4 cellular contexts compared by ENCODE assay signal in the genomic region with DNA sequence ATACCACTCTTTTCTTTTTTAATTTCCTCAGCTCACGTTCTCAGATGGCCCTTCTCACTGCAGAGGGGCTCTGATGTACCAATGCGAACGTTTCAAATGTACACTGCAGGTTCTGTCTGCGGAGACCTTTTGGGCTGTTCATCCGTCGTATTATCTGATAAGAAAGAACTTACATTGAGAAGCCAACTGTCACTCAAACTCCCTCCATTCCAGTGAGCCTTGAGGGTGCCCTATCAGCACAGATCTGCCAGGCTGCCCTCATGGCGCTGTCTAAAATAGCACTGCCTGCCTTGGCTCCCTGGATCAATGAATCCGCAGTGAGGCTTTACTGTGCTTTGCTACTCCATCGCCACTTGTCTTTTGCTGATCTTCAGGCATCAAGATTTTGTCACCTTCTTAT.
A peak's percentile ranks its signal among the peaks of the same experiment; 100 is the strongest.
TF ChIP-seq lines count a peak whose summit lies in the region.

No MANE protein-coding gene starts in this region.

TF ChIP-seq in SK-N-SH, 30 proteins besides CTCF, POLR2A, EP300 and RAD21:
- TF ChIP-seq SIN3A (IDR thresholded peaks at IDR 0.05; ENCODE audit: borderline replicate concordance, low read depth, low read length) (no peak), GATA2 (CRISPR knock-in tag; IDR thresholded peaks at IDR 0.05) (peak; percentile 19; the same call in 1 of the 2 replicates)

TF ChIP-seq in SK-N-SH treated with all-trans-retinoic acid at 6 μM for 48 hours, 23 proteins besides CTCF, POLR2A, EP300 and RAD21:
- TF ChIP-seq TCF4 (CRISPR knock-in tag; IDR thresholded peaks at IDR 0.05; ENCODE audit: borderline replicate concordance) (no peak), ZNF8 (CRISPR knock-in tag; IDR thresholded peaks at IDR 0.05) (no peak), RARB (CRISPR knock-in tag; IDR thresholded peaks at IDR 0.05) (no peak), TOX (CRISPR knock-in tag; IDR thresholded peaks at IDR 0.05; ENCODE audit: borderline replicate concordance) (no peak)
- TF ChIP-seq, protein P1, sequence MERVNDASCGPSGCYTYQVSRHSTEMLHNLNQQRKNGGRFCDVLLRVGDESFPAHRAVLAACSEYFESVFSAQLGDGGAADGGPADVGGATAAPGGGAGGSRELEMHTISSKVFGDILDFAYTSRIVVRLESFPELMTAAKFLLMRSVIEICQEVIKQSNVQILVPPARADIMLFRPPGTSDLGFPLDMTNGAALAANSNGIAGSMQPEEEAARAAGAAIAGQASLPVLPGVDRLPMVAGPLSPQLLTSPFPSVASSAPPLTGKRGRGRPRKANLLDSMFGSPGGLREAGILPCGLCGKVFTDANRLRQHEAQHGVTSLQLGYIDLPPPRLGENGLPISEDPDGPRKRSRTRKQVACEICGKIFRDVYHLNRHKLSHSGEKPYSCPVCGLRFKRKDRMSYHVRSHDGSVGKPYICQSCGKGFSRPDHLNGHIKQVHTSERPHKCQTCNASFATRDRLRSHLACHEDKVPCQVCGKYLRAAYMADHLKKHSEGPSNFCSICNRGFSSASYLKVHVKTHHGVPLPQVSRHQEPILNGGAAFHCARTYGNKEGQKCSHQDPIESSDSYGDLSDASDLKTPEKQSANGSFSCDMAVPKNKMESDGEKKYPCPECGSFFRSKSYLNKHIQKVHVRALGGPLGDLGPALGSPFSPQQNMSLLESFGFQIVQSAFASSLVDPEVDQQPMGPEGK (CRISPR knock-in tag; IDR thresholded peaks at IDR 0.05; ENCODE audit: borderline replicate concordance) = no peak
- TF ChIP-seq, protein P2, sequence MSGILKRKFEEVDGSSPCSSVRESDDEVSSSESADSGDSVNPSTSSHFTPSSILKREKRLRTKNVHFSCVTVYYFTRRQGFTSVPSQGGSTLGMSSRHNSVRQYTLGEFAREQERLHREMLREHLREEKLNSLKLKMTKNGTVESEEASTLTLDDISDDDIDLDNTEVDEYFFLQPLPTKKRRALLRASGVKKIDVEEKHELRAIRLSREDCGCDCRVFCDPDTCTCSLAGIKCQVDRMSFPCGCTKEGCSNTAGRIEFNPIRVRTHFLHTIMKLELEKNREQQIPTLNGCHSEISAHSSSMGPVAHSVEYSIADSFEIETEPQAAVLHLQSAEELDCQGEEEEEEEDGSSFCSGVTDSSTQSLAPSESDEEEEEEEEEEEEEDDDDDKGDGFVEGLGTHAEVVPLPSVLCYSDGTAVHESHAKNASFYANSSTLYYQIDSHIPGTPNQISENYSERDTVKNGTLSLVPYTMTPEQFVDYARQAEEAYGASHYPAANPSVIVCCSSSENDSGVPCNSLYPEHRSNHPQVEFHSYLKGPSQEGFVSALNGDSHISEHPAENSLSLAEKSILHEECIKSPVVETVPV (CRISPR knock-in tag; IDR thresholded peaks at IDR 0.05) = no peak
TF ChIP-seq in SK-N-SH treated with all-trans-retinoic acid at 6 μM for 48 hours: peak in this region for 0.

TF ChIP-seq in K562, 482 proteins besides CTCF, POLR2A, EP300 and RAD21:
- TF ChIP-seq, protein P3, sequence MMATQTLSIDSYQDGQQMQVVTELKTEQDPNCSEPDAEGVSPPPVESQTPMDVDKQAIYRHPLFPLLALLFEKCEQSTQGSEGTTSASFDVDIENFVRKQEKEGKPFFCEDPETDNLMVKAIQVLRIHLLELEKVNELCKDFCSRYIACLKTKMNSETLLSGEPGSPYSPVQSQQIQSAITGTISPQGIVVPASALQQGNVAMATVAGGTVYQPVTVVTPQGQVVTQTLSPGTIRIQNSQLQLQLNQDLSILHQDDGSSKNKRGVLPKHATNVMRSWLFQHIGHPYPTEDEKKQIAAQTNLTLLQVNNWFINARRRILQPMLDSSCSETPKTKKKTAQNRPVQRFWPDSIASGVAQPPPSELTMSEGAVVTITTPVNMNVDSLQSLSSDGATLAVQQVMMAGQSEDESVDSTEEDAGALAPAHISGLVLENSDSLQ (IDR thresholded peaks at IDR 0.05) = peak; percentile 52
- no peak for TF ChIP-seq NCOA2 (IDR thresholded peaks at IDR 0.05; ENCODE audit: partially characterized antibody in 2 of 2)

TF ChIP-seq in H1, 55 proteins besides CTCF, POLR2A, EP300 and RAD21:
- no peak for TF ChIP-seq KDM4A (IDR thresholded peaks at IDR 0.05; ENCODE audit: low read depth, low read length, severe bottlenecking)
- TF ChIP-seq TCF12 (IDR thresholded peaks at IDR 0.05; ENCODE audit: low read depth, low read length) = no peak
- no peak for TF ChIP-seq SIN3A (conservative IDR thresholded peaks at IDR 0.05 in 1 of 2, IDR thresholded peaks at IDR 0.05 in 1 of 2; ENCODE audit: low read depth in 1 of 2, low read length in 2 of 2)
- no peak for TF ChIP-seq ASH2L (IDR thresholded peaks at IDR 0.05; ENCODE audit: low read length)
- no peak for TF ChIP-seq CEBPB (IDR thresholded peaks at IDR 0.05; ENCODE audit: low read depth, low read length)
- TF ChIP-seq TEAD4 (IDR thresholded peaks at IDR 0.05; ENCODE audit: low read depth, low read length) = no peak
- TF ChIP-seq POU5F1 (IDR thresholded peaks at IDR 0.05; ENCODE audit: low read depth, low read length) = no peak
